In the genomic region with DNA sequence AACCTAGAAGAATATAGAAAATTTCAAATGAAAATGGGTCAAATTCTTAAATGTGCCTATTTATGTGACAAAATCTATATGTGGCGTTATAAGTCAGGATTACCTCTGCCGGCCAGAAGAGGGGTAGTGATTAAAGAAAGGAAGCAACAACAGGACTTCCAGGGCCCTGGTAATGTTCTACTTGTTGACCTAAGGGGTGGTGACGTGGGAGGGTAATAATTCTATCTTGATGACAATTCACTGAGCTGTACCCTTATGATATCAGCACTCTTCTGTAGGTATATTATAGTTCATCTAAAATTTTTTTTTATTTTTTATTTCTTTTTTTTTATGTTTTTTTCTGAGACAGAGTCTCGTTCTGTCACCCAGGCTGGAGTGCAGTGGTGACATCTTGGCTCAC, we compare ENCODE assay signal across 32 cellular contexts.
"Had no signal": no experiment of that assay in that cellular context is flagged by ENCODE, and none has a peak within 500 bp of the region (broad histone marks: within the 10 kb centered on the region; RNA-seq: fewer than 3 reads in every experiment).

No MANE protein-coding gene starts in this region.

- FAIRE-seq: bronchial epithelial cell had no signal

- H3K27ac ChIP-seq: ascending aorta, cardiac muscle cell, VCaP had no signal

- H3K9me3 ChIP-seq: ascending aorta had no signal

- DNase-seq: activated CD4-positive, alpha-beta memory T cell treated with anti-CD3 and anti-CD28 coated beads, Interleukin-2, amount 10 ng/mL, durations not matched to agents 7 days and 5 days; activated CD4-positive, alpha-beta T cell treated with anti-CD3 and anti-CD28 coated beads for 1 hour; activated CD4-positive, alpha-beta T cell treated with anti-CD3 and anti-CD28 coated beads for 36 hours; activated CD4-positive, alpha-beta T cell treated with anti-CD3 and anti-CD28 coated beads for 48 hours; activated CD4-positive, alpha-beta T cell treated with anti-CD3 and anti-CD28 coated beads, Interleukin-2, amount 10 ng/mL, durations not matched to agents 7 days and 5 days; activated CD4-positive, alpha-beta T cell treated with anti-CD3 and anti-CD28 coated beads, Interleukin-2, amount 50 U/mL, for 48 hours; activated CD4-positive, CD25-positive, alpha-beta regulatory T cell; activated CD8-positive, alpha-beta memory T cell treated with anti-CD3 and anti-CD28 coated beads for 24 hours; activated CD8-positive, alpha-beta memory T cell treated with anti-CD3 and anti-CD28 coated beads, Interleukin-2, amount 10 ng/mL, durations not matched to agents 7 days and 5 days; activated CD8-positive, alpha-beta memory T cell treated with anti-CD3 and anti-CD28 coated beads, Interleukin-2, amount 50 U/mL, for 48 hours; activated CD8-positive, alpha-beta T cell treated with anti-CD3 and anti-CD28 coated beads, Interleukin-2, amount 10 ng/mL, durations not matched to agents 7 days and 5 days; activated effector memory CD4-positive, alpha-beta T cell treated with Interleukin-2 at 50 U/mL for 16 hours; activated gamma-delta T cell; activated naive CD4-positive, alpha-beta T cell treated with anti-CD3 and anti-CD28 coated beads, Interleukin-2, amount 10 ng/mL, durations not matched to agents 7 days and 5 days; activated naive CD4-positive, alpha-beta T cell treated with Interleukin-2 at 50 U/mL for 16 hours; activated naive CD8-positive, alpha-beta T cell treated with anti-CD3 and anti-CD28 coated beads, Interleukin-2, amount 10 ng/mL, durations not matched to agents 7 days and 5 days; activated naive CD8-positive, alpha-beta T cell treated with anti-CD3 and anti-CD28 coated beads, Interleukin-2, amount 50 U/mL, for 24 hours; activated T-cell treated with anti-CD3 and anti-CD28 coated beads, Interleukin-2, amount 50 U/mL, for 24 hours; activated T-cell treated with anti-CD3 and anti-CD28 coated beads, Interleukin-2, amount 50 U/mL, for 48 hours; amygdala; anterior cingulate cortex; caudate nucleus; cerebellar nuclear complex; T-helper 1 cell; T-helper 2 cell; T-helper 9 cell had no signal

- ATAC-seq: activated CD4-positive, alpha-beta T cell treated with anti-CD3 and anti-CD28 coated beads for 36 hours; activated CD4-positive, CD25-positive, alpha-beta regulatory T cell treated with anti-CD3 and anti-CD28 coated beads, Interleukin-2, amount 50 U/mL, for 24 hours; activated CD8-positive, alpha-beta memory T cell treated with anti-CD3 and anti-CD28 coated beads, Interleukin-2, amount 10 ng/mL, durations not matched to agents 7 days and 5 days; activated CD8-positive, alpha-beta T cell treated with anti-CD3 and anti-CD28 coated beads, Interleukin-2, amount 10 ng/mL, durations not matched to agents 7 days and 5 days; activated naive CD8-positive, alpha-beta T cell treated with anti-CD3 and anti-CD28 coated beads, Interleukin-2, amount 50 U/mL, for 24 hours; WTC11 had no signal

- H3K27me3 ChIP-seq: ascending aorta, cardiac muscle cell had no signal

- H3K4me3 ChIP-seq: ascending aorta, cardiac muscle cell had no signal

- H3K4me1 ChIP-seq: ascending aorta had no signal
